14 cellular contexts compared by ENCODE assay signal in genomic region chr16:27718136-27718766, GRCh38.
DNase-seq lines count a peak whose midpoint lies in the region; ATAC-seq and TF ChIP-seq lines count a peak whose summit lies in the region.
"Had no signal": no experiment of that assay in that cellular context is flagged by ENCODE, and none has a peak within 500 bp of the region (broad histone marks: within the 10 kb centered on the region; RNA-seq: fewer than 3 reads in every experiment).

No MANE protein-coding gene starts in this region.

- H3K9ac ChIP-seq in HUES48 (ENCODE audit: low read depth, low read length), result no peak overlapping the region

- peak; percentile 56 for DNase-seq in chondrocyte (ENCODE audit: low spot score)
- DNase-seq in midbrain (lab: John Stamatoyannopoulos, UW), result peak; percentile 80
- peak in 37 of 49 donors; percentile 15 to 79 (median 46) for DNase-seq in substantia nigra (lab: John Stamatoyannopoulos, UW)
- DNase-seq in iPS-NIHi7 (ENCODE audit: extremely low spot score), result no peak
- DNase-seq in BE2C, result no peak
- DNase-seq: activated CD4-positive, alpha-beta memory T cell treated with anti-CD3 and anti-CD28 coated beads, Interleukin-2, amount 10 ng/mL, durations not matched to agents 7 days and 5 days; left ventricle myocardium inferior; naive B cell; NCI-H187 treated with DMSO at 0.1 percent for 48 hours had no signal

- TF ChIP-seq CTCF in chondrocyte (IDR thresholded peaks at IDR 0.05), result no peak
- TF ChIP-seq CTCF in BE2C (IDR thresholded peaks at IDR 0.05; ENCODE audit: low read depth, low read length), result no peak

- no peak overlapping the region for H3K4me3 Mint-ChIP-seq in chondrocyte (ENCODE audit: unreplicated experiment)
- H3K4me3 Mint-ChIP-seq: activated CD4-positive, alpha-beta memory T cell treated with anti-CD3 and anti-CD28 coated beads, Interleukin-2, amount 10 ng/mL, durations not matched to agents 7 days and 5 days; B cell; naive B cell had no signal

- no peak overlapping the region for H3K27ac Mint-ChIP-seq in chondrocyte (ENCODE audit: unreplicated experiment)
- H3K27ac Mint-ChIP-seq: activated CD4-positive, alpha-beta memory T cell treated with anti-CD3 and anti-CD28 coated beads, Interleukin-2, amount 10 ng/mL, durations not matched to agents 7 days and 5 days; B cell had no signal

- H3K27me3 ChIP-seq in HUES48 (ENCODE audit: control insufficient read depth, insufficient read depth, low read length) (no peaks in the 10 kb centered on the region), BE2C (no peaks in the 10 kb centered on the region)

- peaks cover 2% of the 10 kb centered on the region for H3K36me3 Mint-ChIP-seq in chondrocyte (ENCODE audit: low read depth)

- H3K4me1 Mint-ChIP-seq in chondrocyte (ENCODE audit: low read depth), result peaks cover 13% of the 10 kb centered on the region
- H3K4me1 Mint-ChIP-seq: B cell, naive B cell had no signal

- H3K9me3 ChIP-seq in HUES48 (ENCODE audit: control insufficient read depth, insufficient read depth, low read length), result no peaks in the 10 kb centered on the region
- no peaks in the 10 kb centered on the region for H3K9me3 ChIP-seq in BE2C
- H3K9me3 ChIP-seq: left ventricle myocardium inferior had no signal

- no peaks in the 10 kb centered on the region for H3K9me3 Mint-ChIP-seq in chondrocyte (ENCODE audit: low read depth)
- H3K9me3 Mint-ChIP-seq: activated CD4-positive, alpha-beta memory T cell treated with anti-CD3 and anti-CD28 coated beads, Interleukin-2, amount 10 ng/mL, durations not matched to agents 7 days and 5 days had no signal

- ATAC-seq in GM21717 (IDR thresholded peaks at IDR 0.05; ENCODE audit: unreplicated experiment) (no peak), GM21526 (IDR thresholded peaks at IDR 0.05; ENCODE audit: low FRiP score, unreplicated experiment) (no peak)
- ATAC-seq: Panc1 had no signal

- no peak overlapping the region for H3K4me3 ChIP-seq in HUES48 (ENCODE audit: low read depth, low read length)
- no peak overlapping the region for H3K4me3 ChIP-seq in BE2C (ENCODE audit: low read depth, low read length)
- H3K4me3 ChIP-seq: left ventricle myocardium inferior had no signal

- H3K36me3 ChIP-seq in HUES48 (ENCODE audit: control insufficient read depth, insufficient read depth, low read length) (peaks cover 7% of the 10 kb centered on the region; the same call in 1 of the 2 replicates), BE2C (no peaks in the 10 kb centered on the region)

- no peaks in the 10 kb centered on the region for H3K27me3 Mint-ChIP-seq in chondrocyte (ENCODE audit: low read depth)
- H3K27me3 Mint-ChIP-seq: activated CD4-positive, alpha-beta memory T cell treated with anti-CD3 and anti-CD28 coated beads, Interleukin-2, amount 10 ng/mL, durations not matched to agents 7 days and 5 days; B cell; naive B cell had no signal

- H3K27ac ChIP-seq in HUES48 (ENCODE audit: low read depth, low read length), result peak overlapping the region; percentile 58
- peak overlapping the region; percentile 99 for H3K27ac ChIP-seq in substantia nigra (ENCODE audit: low read depth, low read length, poor library complexity, severe bottlenecking)
- H3K27ac ChIP-seq: left ventricle myocardium inferior had no signal

- H3K4me1 ChIP-seq in HUES48 (ENCODE audit: control insufficient read depth, insufficient read depth, low read length) (peaks cover 9% of the 10 kb centered on the region; the same call in 1 of the 2 replicates), BE2C (peaks cover 11% of the 10 kb centered on the region)
- H3K4me1 ChIP-seq: left ventricle myocardium inferior had no signal

Comparison
In these comparisons a context has a peak if more than half of its experiments do, and no peak if none do; other contexts are left out.
1. DNase-seq: peak in chondrocyte (single experiment), midbrain (single experiment) and substantia nigra (37 of 49); none in iPS-NIHi7 (single experiment) and BE2C (single experiment).